8 cellular contexts compared by ENCODE assay signal in genomic region chr12:108734200-108734906, GRCh38. TPM values are rescaled to one million over a fixed set of nuclear protein-coding genes. Genes with fewer than 3 reads are reported as not detected.
DNase-seq lines count a peak whose midpoint lies in the region; ATAC-seq and TF ChIP-seq lines count a peak whose summit lies in the region.

No MANE protein-coding gene starts in this region.

- no peak overlapping the region for H3K4me3 ChIP-seq in heart left ventricle
- H3K4me3 ChIP-seq in Panc1 (ENCODE audit: low read depth in 2 of 2, low read length in 2 of 2), result no peak overlapping the region
- no peak overlapping the region for H3K4me3 ChIP-seq in endodermal cell (ENCODE audit: low read length)
- no peak overlapping the region for H3K4me3 ChIP-seq in SJCRH30

- WGBS in heart left ventricle, 4 donors, result 58 to 63% (median 58%) methylated on average over 9 of the region's 9 CpGs
- WGBS in endodermal cell (ENCODE audit: insufficient coverage in 1 of 2, insufficient read length in 1 of 2), 2 experiments, result 79% methylated on average over 8 to 9 of the region's 9 CpGs

- POLR2A ChIA-PET in Panc1 (lab: Charles Lee), result no interaction called here

- peaks cover 0 to 28% (median 9%) of the 10 kb centered on the region in 12 donors for H3K4me1 ChIP-seq in heart left ventricle
- peaks cover 12% of the 10 kb centered on the region for H3K4me1 ChIP-seq in Panc1 (ENCODE audit: control insufficient read depth, insufficient read depth, low read length)
- H3K4me1 ChIP-seq in endodermal cell (ENCODE audit: control insufficient read depth, insufficient read depth, low read length), result no peaks in the 10 kb centered on the region
- H3K4me1 ChIP-seq in SJCRH30, result no peaks in the 10 kb centered on the region

- intact Hi-C loops in heart left ventricle (cut with DNase I), result loop anchor here (5.0 to 10.0 kb wide), 12 partner anchors 33 to 172 kb away; partner anchors contain the start of genes ISCU (in 2 of the 10), SART3 (in 2 of the 10) and SSH1 (in 2 of the 10)
- intact Hi-C loops in left ventricle myocardium superior (cut with micrococcal nuclease), result no loop called here
- intact Hi-C loops in Panc1 (cut with micrococcal nuclease; ENCODE audit: unreplicated experiment), result no loop called here

- no peaks in the 10 kb centered on the region for H3K27me3 ChIP-seq in heart left ventricle
- H3K27me3 ChIP-seq in Panc1 (ENCODE audit: control insufficient read depth, insufficient read depth, low read length), result no peaks in the 10 kb centered on the region
- H3K27me3 ChIP-seq in endodermal cell (ENCODE audit: control insufficient read depth, insufficient read depth, low read length, poor library complexity, severe bottlenecking), result no peaks in the 10 kb centered on the region
- peaks cover 6% of the 10 kb centered on the region for H3K27me3 ChIP-seq in SJCRH30

- no peak for ATAC-seq in heart left ventricle
- no peak for ATAC-seq in left ventricle myocardium superior
- no peak for ATAC-seq in Panc1

- no peak for TF ChIP-seq POLR2A in heart left ventricle (IDR thresholded peaks at IDR 0.05)

- H3K36me3 Mint-ChIP-seq in endodermal cell (ENCODE audit: low read depth) (no peaks in the 10 kb centered on the region), progenitor cell of endocrine pancreas (ENCODE audit: insufficient read depth) (no peaks in the 10 kb centered on the region)

- TF ChIP-seq CTCF in heart left ventricle (IDR thresholded peaks at IDR 0.05), result no peak
- no peak for TF ChIP-seq CTCF in Panc1 (IDR thresholded peaks at IDR 0.05)
- TF ChIP-seq CTCF in endodermal cell (conservative IDR thresholded peaks at IDR 0.05), result no peak
- no peak for TF ChIP-seq CTCF in progenitor cell of endocrine pancreas (IDR thresholded peaks at IDR 0.05; ENCODE audit: unreplicated experiment)

- CTCF ChIA-PET in Panc1 (lab: Charles Lee), result no interaction called here

- DNase-seq in heart left ventricle (no peak), left ventricle myocardium superior (no peak), Panc1 (ENCODE audit: low read depth, low spot score) (no peak), endodermal cell (no peak), progenitor cell of endocrine pancreas (ENCODE audit: low spot score, unreplicated experiment) (no peak), NCI-H2029 treated with DMSO at 0.1 percent for 48 hours (lab: John Stamatoyannopoulos, UW) (no peak), Ammon's horn (ENCODE audit: low spot score) (no peak), SJCRH30 (no peak)

- H3K4me3 Mint-ChIP-seq in endodermal cell, result no peak overlapping the region
- peak overlapping the region; percentile 65 for H3K4me3 Mint-ChIP-seq in progenitor cell of endocrine pancreas (ENCODE audit: low read depth)

- H3K9ac ChIP-seq in endodermal cell (ENCODE audit: extremely low read depth, low read length, poor library complexity, severe bottlenecking), result no peak overlapping the region

- H3K27me3 Mint-ChIP-seq in endodermal cell (ENCODE audit: insufficient read depth) (no peaks in the 10 kb centered on the region), progenitor cell of endocrine pancreas (no peaks in the 10 kb centered on the region)

- peaks cover 13% of the 10 kb centered on the region for H3K4me1 Mint-ChIP-seq in endodermal cell
- peaks cover 19% of the 10 kb centered on the region for H3K4me1 Mint-ChIP-seq in progenitor cell of endocrine pancreas (ENCODE audit: low read depth)

- H3K27ac Mint-ChIP-seq in endodermal cell, result peak overlapping the region; percentile 78
- peak overlapping the region; percentile 98 for H3K27ac Mint-ChIP-seq in progenitor cell of endocrine pancreas

- peak overlapping the region in 9 of 12 donors; percentile 4 to 60 (median 33) for H3K27ac ChIP-seq in heart left ventricle
- peak overlapping the region; percentile 51 for H3K27ac ChIP-seq in Panc1 (ENCODE audit: low read length)
- no peak overlapping the region for H3K27ac ChIP-seq in endodermal cell (ENCODE audit: low read depth, low read length)
- H3K27ac ChIP-seq in SJCRH30, result no peak overlapping the region

- in situ Hi-C loops in Panc1 (cut with HindIII; ENCODE audit: low pct_unique_long_range_greater_than_20kb, low sequenced_read_pairs), result no loop called here

- H3K9me3 Mint-ChIP-seq in endodermal cell, result peaks cover 2% of the 10 kb centered on the region
- peaks cover 7% of the 10 kb centered on the region for H3K9me3 Mint-ChIP-seq in progenitor cell of endocrine pancreas (ENCODE audit: low read depth)

- BruUV-seq in Panc1 (replicated peaks; lab: Mats Ljungman, UMichigan), result no TSS peak

- H3K36me3 ChIP-seq in heart left ventricle (no peaks in the 10 kb centered on the region), Panc1 (ENCODE audit: control insufficient read depth, insufficient read depth, low read length) (no peaks in the 10 kb centered on the region; the same call in 1 of the 2 replicates), endodermal cell (ENCODE audit: control insufficient read depth, insufficient read depth, low read length) (no peaks in the 10 kb centered on the region), SJCRH30 (no peaks in the 10 kb centered on the region)

- H3K9me3 ChIP-seq in heart left ventricle (peaks cover 0 to 5% (median 0%) of the 10 kb centered on the region in 12 donors), Panc1 (ENCODE audit: control insufficient read depth, insufficient read depth, low read depth, low read length) (no peaks in the 10 kb centered on the region), endodermal cell (ENCODE audit: control insufficient read depth, low read length) (no peaks in the 10 kb centered on the region), SJCRH30 (replicated peaks) (no peaks in the 10 kb centered on the region)

RNA-seq across cellular contexts. Expression of gene CORO1C, which starts 3.0 kb away (rescaled TPM):
- total RNA-seq in heart left ventricle (100 to 1,000 TPM in 1 of 9 donors, 10 to 100 TPM in 8; 48.3 to 119 (median 68.5) TPM), left ventricle myocardium superior (68.0 TPM), Panc1 (2021; ENCODE audit: unreplicated experiment) (165 TPM), endodermal cell (100 to 1,000 TPM; 122 to 125 TPM), progenitor cell of endocrine pancreas (68.3 and 85.5 TPM in 2 replicates)
- 10 to 100 TPM; 18.3 to 55.2 TPM for polyA plus RNA-seq in heart left ventricle
- polyA plus RNA-seq in Panc1 (2012; ENCODE audit: insufficient read length), result 86.7 TPM
- 143 TPM for polyA plus RNA-seq in endodermal cell (2013, experiment 1 of 2)
- 130 TPM for polyA plus RNA-seq in endodermal cell (2013, experiment 2 of 2)
- total RNA-seq in SJCRH30 (2014; rRNA removed; shearing (Covaris generic)), result 95.7 and 113 TPM in 2 replicates

Comparison
In these comparisons a context has a peak if more than half of its experiments do, and no peak if none do; other contexts are left out.
1. intact Hi-C loops: an anchor here in heart left ventricle (5.0 to 10.0 kb wide); none called in left ventricle myocardium superior and Panc1.
2. H3K27ac ChIP-seq: peak in heart left ventricle (9 of 12) and Panc1 (single experiment); none in endodermal cell (single experiment) and SJCRH30 (single experiment).